In genomic region chr7:4684826-4685225, GRCh38 we compare ENCODE assay signal across 8 cellular contexts. TPM values are rescaled to one million over a fixed set of nuclear protein-coding genes. Genes with fewer than 3 reads are reported as not detected.
DNase-seq lines count a peak whose midpoint lies in the region; ATAC-seq and TF ChIP-seq lines count a peak whose summit lies in the region.

No MANE protein-coding gene starts in this region.

- H3K4me1 ChIP-seq in RWPE2 (ENCODE audit: insufficient read depth, poor library complexity, severe bottlenecking) (peaks cover 9% of the 10 kb centered on the region), psoas muscle (peaks cover 45% of the 10 kb centered on the region)

- H3K9me3 ChIP-seq in RWPE2 (ENCODE audit: severe bottlenecking) (no peaks in the 10 kb centered on the region), psoas muscle (no peaks in the 10 kb centered on the region)

- peak overlapping the region; percentile 97 for H3K4me3 ChIP-seq in RWPE2 (ENCODE audit: severe bottlenecking)
- peak overlapping the region; percentile 95 for H3K4me3 ChIP-seq in psoas muscle

- H3K27ac Mint-ChIP-seq in Calu3 (ENCODE audit: unreplicated experiment) = peak overlapping the region; percentile 89

- no TSS peak for BruUV-seq in Calu3 (replicated peaks; lab: Mats Ljungman, UMichigan)

- H3K4me1 Mint-ChIP-seq in Calu3 (ENCODE audit: low read depth, unreplicated experiment) = peaks cover 17% of the 10 kb centered on the region

- H3K36me3 Mint-ChIP-seq in Calu3 (ENCODE audit: insufficient read depth, unreplicated experiment) = peaks cover 28% of the 10 kb centered on the region

- peaks cover 34% of the 10 kb centered on the region for H3K36me3 ChIP-seq in RWPE2 (ENCODE audit: low read depth)
- H3K36me3 ChIP-seq in psoas muscle (ENCODE audit: insufficient read depth in 1 of 2, low read depth in 1 of 2) = no peaks in the 10 kb centered on the region

- H3K27me3 ChIP-seq in RWPE2 (ENCODE audit: insufficient read depth, poor library complexity, severe bottlenecking) (no peaks in the 10 kb centered on the region), psoas muscle (ENCODE audit: insufficient read depth in 3 of 3, low read length in 2 of 3) (no peaks in the 10 kb centered on the region)

- DNase-seq in Calu3 (no peak), RWPE2 (ENCODE audit: low spot score) (no peak), epithelial cell of prostate (ENCODE audit: low read depth, low spot score) (no peak), psoas muscle (no peak), NCI-H1092 (lab: John Stamatoyannopoulos, UW) (no peak), GOT3 (lab: John Stamatoyannopoulos, UW) (no peak)
- no peak for DNase-seq in activated effector memory CD4-positive, alpha-beta T cell treated with anti-CD3 and anti-CD28 coated beads, Interleukin-2, amount 50 U/mL, for 16 hours
- no peak for DNase-seq in activated CD4-positive, CD25-positive, alpha-beta regulatory T cell (lab: John Stamatoyannopoulos, UW)

- H3K9me3 Mint-ChIP-seq in Calu3 (ENCODE audit: low read depth, unreplicated experiment) = no peaks in the 10 kb centered on the region

- peak overlapping the region; percentile 82 for H3K4me3 Mint-ChIP-seq in Calu3 (ENCODE audit: low read depth, unreplicated experiment)

- TF ChIP-seq CTCF in Calu3 (IDR thresholded peaks at IDR 0.05; ENCODE audit: unreplicated experiment) = no peak
- TF ChIP-seq CTCF in RWPE2 (IDR thresholded peaks at IDR 0.05; ENCODE audit: poor library complexity, severe bottlenecking) = no peak
- TF ChIP-seq CTCF in psoas muscle (IDR thresholded peaks at IDR 0.05) = no peak

- H3K27me3 Mint-ChIP-seq in Calu3 (ENCODE audit: unreplicated experiment) = peaks cover 13% of the 10 kb centered on the region

- intact Hi-C loops in Calu3 (cut with micrococcal nuclease; ENCODE audit: unreplicated experiment) (loop anchor here (1.0 to 2.0 kb wide), 2 partner anchors 44 to 60 kb away; no protein-coding TSS in a partner anchor), psoas muscle (cut with DNase I) (loop anchor here in 1 of 2 donors (5.0 kb wide), 1 partner anchor 37 kb away; no protein-coding TSS in a partner anchor)

- CTCF ChIA-PET in Calu3 (lab: Charles Lee) = interaction anchor here (0.6 to 1.0 kb wide), 4 partner anchors 23 to 1054 kb away, joined by 4 to 10 read pairs (median 7); no protein-coding TSS in a partner anchor

- H3K27ac ChIP-seq in RWPE2 (ENCODE audit: poor library complexity, severe bottlenecking) (peak overlapping the region; percentile 99), epithelial cell of prostate (peak overlapping the region; percentile 98), psoas muscle (peak overlapping the region; percentile 84)

- ATAC-seq in RWPE2 (ENCODE audit: low read depth) (no peak), psoas muscle (no peak)

- 45 to 69% (median 52%) methylated on average over 10 of the region's 10 CpGs for WGBS in psoas muscle, 3 donors

RNA-seq across cellular contexts. Expression of gene FOXK1, which starts 2.7 kb away (rescaled TPM):
- total RNA-seq in Calu3 (2022) (65.9 and 67.1 TPM in 2 replicates), psoas muscle (10 to 100 TPM; 16.8 to 26.4 (median 21.5) TPM)
- 1 to 10 TPM; 4.2 to 8.5 (median 8.3) TPM for polyA plus RNA-seq in psoas muscle
